Comparison of ENCODE assay signal across 8 cellular contexts in the genomic region with DNA sequence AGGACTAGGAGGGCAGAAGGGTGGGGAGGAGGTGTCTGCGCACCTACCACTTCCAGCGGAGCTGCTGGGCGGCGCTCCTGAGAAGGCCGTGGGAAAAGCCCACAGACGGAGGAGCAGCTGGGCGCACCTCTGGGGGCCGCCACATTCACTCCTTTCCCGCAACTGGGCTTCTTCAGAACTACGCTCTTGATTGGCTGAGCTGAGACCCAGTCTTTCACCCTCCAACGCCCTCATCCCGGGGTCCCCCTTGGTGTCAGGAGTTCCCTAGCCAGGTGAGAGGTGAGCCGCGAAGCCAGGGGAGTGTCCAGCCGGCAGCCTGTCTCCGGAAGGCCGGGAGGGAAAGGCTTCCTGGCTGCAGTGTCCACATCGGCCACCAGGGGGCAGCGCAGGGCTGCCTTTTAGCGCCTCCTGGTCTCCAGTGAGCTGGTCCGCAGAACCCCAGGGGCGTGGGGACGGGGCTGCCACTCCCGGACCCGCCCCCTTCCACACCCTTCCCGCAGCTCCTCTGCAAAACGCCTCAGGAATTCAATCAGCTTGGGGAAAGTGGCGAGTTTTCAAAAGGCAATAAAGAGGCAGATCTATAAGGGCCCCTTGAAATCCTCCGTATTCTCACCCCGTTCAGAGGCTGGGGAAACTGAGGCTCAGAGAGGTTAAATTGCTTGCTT.
DNase-seq lines count a peak whose midpoint lies in the region; ATAC-seq and TF ChIP-seq lines count a peak whose summit lies in the region.

No MANE protein-coding gene starts in this region.

- 12% methylated on average over 30 of the region's 30 CpGs for WGBS in liver

- no peak overlapping the region for H3K27ac ChIP-seq in liver (ENCODE audit: low read depth in 1 of 2, low read length in 2 of 2)

- H3K9me3 ChIP-seq in liver (ENCODE audit: control insufficient read depth in 4 of 4, low read length in 3 of 4): no peaks in the 10 kb centered on the region

- peaks cover 0 to 14% (median 3%) of the 10 kb centered on the region in 4 donors for H3K4me1 ChIP-seq in liver (ENCODE audit: control insufficient read depth in 4 of 4, insufficient read depth in 4 of 4, low read length in 3 of 4)

- DNase-seq in DMS79 (lab: John Stamatoyannopoulos, UW) (peak; percentile 7), NCI-H2227 (lab: John Stamatoyannopoulos, UW; ENCODE audit: unreplicated experiment) (peak; percentile 85), dermis blood vessel endothelial cell (peak; percentile 82)
- peak; percentile 67 to 74 for DNase-seq in activated CD4-positive, alpha-beta T cell treated with anti-CD3 and anti-CD28 coated beads, Interleukin-2, amount 50 U/mL, for 24 hours (ENCODE audit: low read depth in 1 of 2, low spot score in 1 of 2)
- peak; percentile 84 to 87 for DNase-seq in stimulated activated CD4-positive, alpha-beta T cell treated with anti-CD3 and anti-CD28 coated beads, Interleukin-2, amount 100 ng/mL, for 48 hours

- peak; percentile 97 for TF ChIP-seq RAD21 in liver (IDR thresholded peaks at IDR 0.05)

- peak; percentile 52 for ATAC-seq in HG02678 (IDR thresholded peaks at IDR 0.05; ENCODE audit: unreplicated experiment)
- no peak for ATAC-seq in HG02938 (IDR thresholded peaks at IDR 0.05; ENCODE audit: unreplicated experiment)

- no peaks in the 10 kb centered on the region for H3K36me3 ChIP-seq in liver (ENCODE audit: control insufficient read depth in 4 of 4, insufficient read depth in 3 of 4, low read depth in 1 of 4, low read length in 3 of 4)

- peak; percentile 97 for TF ChIP-seq CTCF in liver (IDR thresholded peaks at IDR 0.05; ENCODE audit: low read depth, low read length, missing input control)

- no peak overlapping the region for H3K9ac ChIP-seq in liver (ENCODE audit: low read depth in 1 of 2, low read length in 2 of 2)

- H3K4me3 ChIP-seq in liver (ENCODE audit: low read depth in 1 of 3, low read length in 3 of 3): no peak overlapping the region

- peaks cover 0 to 8% (median 3%) of the 10 kb centered on the region in 4 donors for H3K27me3 ChIP-seq in liver (ENCODE audit: control insufficient read depth in 4 of 4, insufficient read depth in 4 of 4, low read length in 3 of 4)

TF ChIP-seq in liver, 16 proteins besides CTCF, POLR2A, EP300 and RAD21:
- TF ChIP-seq FOXA1 (IDR thresholded peaks at IDR 0.05) (no peak), HNF4G (IDR thresholded peaks at IDR 0.05) (no peak), RXRA (IDR thresholded peaks at IDR 0.05) (no peak), YY1 (IDR thresholded peaks at IDR 0.05) (no peak), FOXA2 (IDR thresholded peaks at IDR 0.05) (no peak), MAX (IDR thresholded peaks at IDR 0.05) (no peak), REST (IDR thresholded peaks at IDR 0.05) (no peak), NR2F2 (IDR thresholded peaks at IDR 0.05) (no peak), TAF1 (conservative IDR thresholded peaks at IDR 0.05) (no peak), HNF4A (conservative IDR thresholded peaks at IDR 0.05) (no peak), EGR1 (IDR thresholded peaks at IDR 0.05; ENCODE audit: low read depth in 2 of 2) (no peak), JUND (IDR thresholded peaks at IDR 0.05) (no peak), GABPA (IDR thresholded peaks at IDR 0.05 in 1 of 2, conservative IDR thresholded peaks at IDR 0.05 in 1 of 2) (no peak), SP1 (IDR thresholded peaks at IDR 0.05) (no peak)
- TF ChIP-seq, protein P1, sequence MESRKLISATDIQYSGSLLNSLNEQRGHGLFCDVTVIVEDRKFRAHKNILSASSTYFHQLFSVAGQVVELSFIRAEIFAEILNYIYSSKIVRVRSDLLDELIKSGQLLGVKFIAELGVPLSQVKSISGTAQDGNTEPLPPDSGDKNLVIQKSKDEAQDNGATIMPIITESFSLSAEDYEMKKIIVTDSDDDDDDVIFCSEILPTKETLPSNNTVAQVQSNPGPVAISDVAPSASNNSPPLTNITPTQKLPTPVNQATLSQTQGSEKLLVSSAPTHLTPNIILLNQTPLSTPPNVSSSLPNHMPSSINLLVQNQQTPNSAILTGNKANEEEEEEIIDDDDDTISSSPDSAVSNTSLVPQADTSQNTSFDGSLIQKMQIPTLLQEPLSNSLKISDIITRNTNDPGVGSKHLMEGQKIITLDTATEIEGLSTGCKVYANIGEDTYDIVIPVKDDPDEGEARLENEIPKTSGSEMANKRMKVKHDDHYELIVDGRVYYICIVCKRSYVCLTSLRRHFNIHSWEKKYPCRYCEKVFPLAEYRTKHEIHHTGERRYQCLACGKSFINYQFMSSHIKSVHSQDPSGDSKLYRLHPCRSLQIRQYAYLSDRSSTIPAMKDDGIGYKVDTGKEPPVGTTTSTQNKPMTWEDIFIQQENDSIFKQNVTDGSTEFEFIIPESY (IDR thresholded peaks at IDR 0.05): no peak
- TF ChIP-seq, protein P2, sequence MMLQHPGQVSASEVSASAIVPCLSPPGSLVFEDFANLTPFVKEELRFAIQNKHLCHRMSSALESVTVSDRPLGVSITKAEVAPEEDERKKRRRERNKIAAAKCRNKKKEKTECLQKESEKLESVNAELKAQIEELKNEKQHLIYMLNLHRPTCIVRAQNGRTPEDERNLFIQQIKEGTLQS (IDR thresholded peaks at IDR 0.05): no peak

Comparison
In these comparisons a context has a peak if more than half of its experiments do, and no peak if none do; other contexts are left out.
1. DNase-seq: peak in every context shown above with its lines; median percentile 86 in stimulated activated CD4-positive, alpha-beta T cell treated with anti-CD3 and anti-CD28 coated beads, Interleukin-2, amount 100 ng/mL, for 48 hours; 85 in NCI-H2227; 82 in dermis blood vessel endothelial cell; 70 in activated CD4-positive, alpha-beta T cell treated with anti-CD3 and anti-CD28 coated beads, Interleukin-2, amount 50 U/mL, for 24 hours; 7 in DMS79.